In the genomic region with DNA sequence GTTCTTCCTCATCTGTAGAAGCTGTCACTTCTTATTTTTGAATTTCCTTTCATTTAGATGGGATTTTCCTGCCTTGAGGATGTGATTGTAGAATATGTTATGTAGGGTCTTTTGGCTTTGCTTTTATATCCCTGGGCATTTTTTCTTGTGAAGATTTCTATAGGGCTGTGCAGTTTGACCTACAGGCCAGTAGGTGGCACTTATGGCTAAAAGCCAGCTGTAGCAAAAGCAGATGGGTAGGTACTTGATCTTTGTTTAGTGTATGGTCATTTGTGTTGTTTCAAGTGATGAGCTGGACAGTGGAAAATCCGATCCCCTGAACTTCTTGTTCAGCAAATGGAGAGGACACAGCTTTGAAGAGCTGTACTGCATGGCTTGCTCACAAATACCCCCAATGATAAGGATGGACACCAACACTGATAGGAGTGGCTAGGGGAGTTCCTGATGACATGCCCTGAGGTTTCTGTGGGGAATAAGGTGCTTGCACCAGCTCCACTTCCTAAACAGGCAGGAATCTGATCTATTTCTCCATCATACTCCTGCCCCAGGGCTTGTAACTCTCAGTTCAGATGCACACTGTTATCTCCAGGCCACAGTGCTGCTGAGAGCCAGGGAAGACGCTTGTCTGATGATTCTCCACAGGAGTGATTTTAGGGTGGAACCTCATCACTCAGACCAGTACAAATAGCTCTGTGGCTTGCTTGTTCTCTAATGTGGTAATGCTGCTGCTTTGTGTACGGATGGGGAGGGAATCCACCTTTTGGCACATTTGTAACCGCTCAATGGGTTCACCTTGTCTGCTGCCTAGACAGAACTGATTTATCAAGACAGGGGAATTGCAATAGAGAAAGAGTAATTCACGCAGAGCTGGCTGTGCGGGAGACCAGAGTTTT, we compare ENCODE assay signal across 8 cellular contexts.
DNase-seq lines count a peak whose midpoint lies in the region; ATAC-seq and TF ChIP-seq lines count a peak whose summit lies in the region.

No MANE protein-coding gene starts in this region.

- DNase-seq in ACHN, result peak; percentile 29
- peak; percentile 43 for DNase-seq in OCI-M1 (lab: John Stamatoyannopoulos, UW)
- peak; percentile 0 for DNase-seq in fibroblast of villous mesenchyme (ENCODE audit: low read depth)
- no peak for DNase-seq in NCI-H226
- no peak for DNase-seq in ecto neural progenitor cell (ENCODE audit: low spot score)

- TF ChIP-seq CTCF in fibroblast of villous mesenchyme (IDR thresholded peaks at IDR 0.05; ENCODE audit: insufficient read depth, low read depth, low read length), result peak; percentile 23

- peak; percentile 76 for ATAC-seq in GM18858 (IDR thresholded peaks at IDR 0.05; ENCODE audit: unreplicated experiment)
- peak; percentile 83 for ATAC-seq in HG03095 (IDR thresholded peaks at IDR 0.05; ENCODE audit: unreplicated experiment)
- no peak for ATAC-seq in GM19455 (IDR thresholded peaks at IDR 0.05; ENCODE audit: unreplicated experiment)

- H3K4me3 ChIP-seq in fibroblast of villous mesenchyme (ENCODE audit: low read depth, low read length), result no peak overlapping the region

- in situ Hi-C loops in ACHN (cut with HindIII; ENCODE audit: low pct_ligation_motif_present, low pct_unique_long_range_greater_than_20kb, low sequenced_read_pairs), result no loop called here

Comparison
In these comparisons a context has a peak if more than half of its experiments do, and no peak if none do; other contexts are left out.
1. DNase-seq: peak in ACHN (single experiment), OCI-M1 (single experiment) and fibroblast of villous mesenchyme (single experiment); none in NCI-H226 (single experiment) and ecto neural progenitor cell (single experiment).